In genomic region chr20:1390552-1391403, GRCh38 we compare ENCODE assay signal across 8 cellular contexts. TPM values are rescaled to one million over a fixed set of nuclear protein-coding genes. Genes with fewer than 3 reads are reported as not detected.
DNase-seq lines count a peak whose midpoint lies in the region; ATAC-seq and TF ChIP-seq lines count a peak whose summit lies in the region.

No MANE protein-coding gene starts in this region.

- intact Hi-C loops in stomach (cut with DNase I; ENCODE audit: low total_unique reads), result loop anchor here (10.0 kb wide), 1 partner anchor 74 kb away; the partner anchor contains the start of gene NSFL1C

- H3K27ac Mint-ChIP-seq in activated T-helper 17 cell treated with anti-CD3 and anti-CD28 coated beads, Interleukin-2, amount 50 U/mL, for 72 hours, result peak overlapping the region; percentile 82

- H3K9me3 Mint-ChIP-seq in activated T-helper 17 cell treated with anti-CD3 and anti-CD28 coated beads, Interleukin-2, amount 50 U/mL, for 72 hours, result no peaks in the 10 kb centered on the region

- H3K4me1 ChIP-seq in SK-N-SH (ENCODE audit: control insufficient read depth in 1 of 2, insufficient read depth in 2 of 2, low read depth in 1 of 2, low read length in 1 of 2) (peaks cover 13 to 41% of the 10 kb centered on the region in 2 experiments; a peak in 3 of 4 replicates), iPS-18a (ENCODE audit: control insufficient read depth, low read depth, low read length) (peaks cover 30% of the 10 kb centered on the region), stomach (peaks cover 55 to 72% (median 64%) of the 10 kb centered on the region in 4 donors)

- H3K27me3 ChIP-seq in SK-N-SH (ENCODE audit: insufficient read depth), result no peaks in the 10 kb centered on the region
- H3K27me3 ChIP-seq in iPS-18a (ENCODE audit: control insufficient read depth, insufficient read depth, low read length), result peaks cover 13% of the 10 kb centered on the region
- no peaks in the 10 kb centered on the region for H3K27me3 ChIP-seq in stomach

- H3K9ac ChIP-seq in SK-N-SH (peak overlapping the region; percentile 35; the same call in 1 of the 2 replicates), iPS-18a (ENCODE audit: low read length) (no peak overlapping the region)

- H3K36me3 ChIP-seq in SK-N-SH (replicated peaks in 1 of 2; ENCODE audit: control insufficient read depth in 1 of 2, insufficient read depth in 2 of 2, low read length in 1 of 2), result peaks cover 5 to 17% of the 10 kb centered on the region in 2 experiments
- no peaks in the 10 kb centered on the region for H3K36me3 ChIP-seq in iPS-18a (ENCODE audit: control insufficient read depth, low read depth, low read length)
- peaks cover 0 to 7% (median 3%) of the 10 kb centered on the region in 4 donors for H3K36me3 ChIP-seq in stomach

- no peak for TF ChIP-seq EP300 in SK-N-SH (IDR thresholded peaks at IDR 0.05; ENCODE audit: borderline replicate concordance in 1 of 2, low read depth in 1 of 2, low read length in 1 of 2)
- no peak for TF ChIP-seq EP300 in stomach (IDR thresholded peaks at IDR 0.05)

- H3K4me3 ChIP-seq in SK-N-SH (ENCODE audit: low read depth in 2 of 2, low read length in 1 of 2) (peak overlapping the region; percentile 90 to 95), iPS-18a (ENCODE audit: low read length) (peak overlapping the region; percentile 70), stomach (peak overlapping the region; percentile 89 to 99 (median 90))

- no peak for TF ChIP-seq CTCF in SK-N-SH (IDR thresholded peaks at IDR 0.05)
- no peak for TF ChIP-seq CTCF in stomach (IDR thresholded peaks at IDR 0.05)

- H3K4me1 Mint-ChIP-seq in activated T-helper 17 cell treated with anti-CD3 and anti-CD28 coated beads, Interleukin-2, amount 50 U/mL, for 72 hours, result peaks cover 55% of the 10 kb centered on the region

- H3F3A ChIP-seq in SK-N-SH (replicated peaks; ENCODE audit: insufficient read depth), result no peaks in the 10 kb centered on the region

- no peaks in the 10 kb centered on the region for H3K27me3 Mint-ChIP-seq in activated T-helper 17 cell treated with anti-CD3 and anti-CD28 coated beads, Interleukin-2, amount 50 U/mL, for 72 hours

- H3K36me3 Mint-ChIP-seq in activated T-helper 17 cell treated with anti-CD3 and anti-CD28 coated beads, Interleukin-2, amount 50 U/mL, for 72 hours (ENCODE audit: low read depth), result peaks cover 64% of the 10 kb centered on the region

- H3K27ac ChIP-seq in SK-N-SH (ENCODE audit: low read depth in 2 of 2, low read length in 1 of 2) (peak overlapping the region; percentile 3 to 75; a peak in 2 of 4 replicates), iPS-18a (ENCODE audit: low read length) (no peak overlapping the region), stomach (peak overlapping the region; percentile 16 to 94 (median 90))

- H3K9me2 ChIP-seq in SK-N-SH, result no peaks in the 10 kb centered on the region

- H4K20me1 ChIP-seq in SK-N-SH (ENCODE audit: insufficient read depth), result peaks cover 63% of the 10 kb centered on the region

- H3K4me2 ChIP-seq in SK-N-SH, result peak overlapping the region; percentile 99

- peak overlapping the region; percentile 79 for H3K4me3 Mint-ChIP-seq in activated T-helper 17 cell treated with anti-CD3 and anti-CD28 coated beads, Interleukin-2, amount 50 U/mL, for 72 hours

- no peak for ATAC-seq in SK-N-SH treated with all-trans-retinoic acid at 6 μM for 48 hours
- peak; percentile 49 for ATAC-seq in activated T-helper 17 cell treated with anti-CD3 and anti-CD28 coated beads, Interleukin-2, amount 50 U/mL, for 72 hours (replicated peaks)
- ATAC-seq in HG03025 (IDR thresholded peaks at IDR 0.05; ENCODE audit: low FRiP score, unreplicated experiment), result no peak

- CTCF ChIA-PET in SK-N-SH (lab: Yijun Ruan, JAX), result interaction anchor here (0.6 to 3.9 kb wide), 5 partner anchors 9 to 976 kb away, joined by 3 to 11 read pairs (median 4); partner anchors contain the start of gene NSFL1C

- WGBS in SK-N-SH (ENCODE audit: low lambda C conversion rate), result 40% methylated on average over 10 of the region's 16 CpGs
- WGBS in stomach, 5 donors, result 38 to 49% (median 42%) methylated on average over 14 to 16 of the region's 16 CpGs

- H3K9me3 ChIP-seq in SK-N-SH, result no peaks in the 10 kb centered on the region
- H3K9me3 ChIP-seq in iPS-18a (ENCODE audit: control insufficient read depth, low read depth, low read length), result no peaks in the 10 kb centered on the region
- no peaks in the 10 kb centered on the region for H3K9me3 ChIP-seq in stomach

- TF ChIP-seq POLR2A in stomach (IDR thresholded peaks at IDR 0.05), result no peak

- POLR2A ChIA-PET in SK-N-SH (lab: Yijun Ruan, JAX), result interaction anchor here (1.7 kb wide), 1 partner anchor 65 kb away, joined by 8 read pairs; no protein-coding TSS in a partner anchor

- peaks cover 72% of the 10 kb centered on the region for H3K79me2 ChIP-seq in SK-N-SH (ENCODE audit: insufficient read depth)

- H2AFZ ChIP-seq in SK-N-SH (ENCODE audit: low read depth), result no peak overlapping the region

- TF ChIP-seq RAD21 in SK-N-SH (IDR thresholded peaks at IDR 0.05; ENCODE audit: low read length), result no peak

- DNase-seq in SK-N-SH (no peak), stomach (no peak), NCI-H1092 (lab: John Stamatoyannopoulos, UW) (no peak)
- DNase-seq in stimulated activated CD8-positive, alpha-beta memory T cell treated with anti-CD3 and anti-CD28 coated beads, Interleukin-4, amount 100 ng/mL, for 48 hours, result no peak

TF ChIP-seq in SK-N-SH, 30 proteins besides CTCF, POLR2A, EP300 and RAD21:
- peak; percentile 25; the same call in 1 of the 2 replicates for TF ChIP-seq MXI1 (IDR thresholded peaks at IDR 0.05; ENCODE audit: low read depth, low read length)
- TF ChIP-seq, protein P1, sequence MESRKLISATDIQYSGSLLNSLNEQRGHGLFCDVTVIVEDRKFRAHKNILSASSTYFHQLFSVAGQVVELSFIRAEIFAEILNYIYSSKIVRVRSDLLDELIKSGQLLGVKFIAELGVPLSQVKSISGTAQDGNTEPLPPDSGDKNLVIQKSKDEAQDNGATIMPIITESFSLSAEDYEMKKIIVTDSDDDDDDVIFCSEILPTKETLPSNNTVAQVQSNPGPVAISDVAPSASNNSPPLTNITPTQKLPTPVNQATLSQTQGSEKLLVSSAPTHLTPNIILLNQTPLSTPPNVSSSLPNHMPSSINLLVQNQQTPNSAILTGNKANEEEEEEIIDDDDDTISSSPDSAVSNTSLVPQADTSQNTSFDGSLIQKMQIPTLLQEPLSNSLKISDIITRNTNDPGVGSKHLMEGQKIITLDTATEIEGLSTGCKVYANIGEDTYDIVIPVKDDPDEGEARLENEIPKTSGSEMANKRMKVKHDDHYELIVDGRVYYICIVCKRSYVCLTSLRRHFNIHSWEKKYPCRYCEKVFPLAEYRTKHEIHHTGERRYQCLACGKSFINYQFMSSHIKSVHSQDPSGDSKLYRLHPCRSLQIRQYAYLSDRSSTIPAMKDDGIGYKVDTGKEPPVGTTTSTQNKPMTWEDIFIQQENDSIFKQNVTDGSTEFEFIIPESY (IDR thresholded peaks at IDR 0.05; ENCODE audit: borderline replicate concordance, low read depth), result no peak

TF ChIP-seq in SK-N-SH treated with all-trans-retinoic acid at 6 μM for 48 hours, 23 proteins besides CTCF, POLR2A, EP300 and RAD21 (continues in another document):
- TF ChIP-seq TOX (CRISPR knock-in tag; IDR thresholded peaks at IDR 0.05; ENCODE audit: borderline replicate concordance) (no peak), ZNF565 (CRISPR knock-in tag; conservative IDR thresholded peaks at IDR 0.05; ENCODE audit: low read depth) (no peak), CSDC2 (CRISPR knock-in tag; IDR thresholded peaks at IDR 0.05) (no peak), OSR1 (CRISPR knock-in tag; IDR thresholded peaks at IDR 0.05) (no peak), ZC3H10 (CRISPR knock-in tag; IDR thresholded peaks at IDR 0.05) (no peak), ZNF70 (CRISPR knock-in tag; IDR thresholded peaks at IDR 0.05) (no peak), RARB (CRISPR knock-in tag; IDR thresholded peaks at IDR 0.05) (no peak), ZFP3 (CRISPR knock-in tag; IDR thresholded peaks at IDR 0.05) (no peak), ARNTL (CRISPR knock-in tag; IDR thresholded peaks at IDR 0.05; ENCODE audit: borderline replicate concordance, low read depth) (no peak)
- TF ChIP-seq, protein P2, sequence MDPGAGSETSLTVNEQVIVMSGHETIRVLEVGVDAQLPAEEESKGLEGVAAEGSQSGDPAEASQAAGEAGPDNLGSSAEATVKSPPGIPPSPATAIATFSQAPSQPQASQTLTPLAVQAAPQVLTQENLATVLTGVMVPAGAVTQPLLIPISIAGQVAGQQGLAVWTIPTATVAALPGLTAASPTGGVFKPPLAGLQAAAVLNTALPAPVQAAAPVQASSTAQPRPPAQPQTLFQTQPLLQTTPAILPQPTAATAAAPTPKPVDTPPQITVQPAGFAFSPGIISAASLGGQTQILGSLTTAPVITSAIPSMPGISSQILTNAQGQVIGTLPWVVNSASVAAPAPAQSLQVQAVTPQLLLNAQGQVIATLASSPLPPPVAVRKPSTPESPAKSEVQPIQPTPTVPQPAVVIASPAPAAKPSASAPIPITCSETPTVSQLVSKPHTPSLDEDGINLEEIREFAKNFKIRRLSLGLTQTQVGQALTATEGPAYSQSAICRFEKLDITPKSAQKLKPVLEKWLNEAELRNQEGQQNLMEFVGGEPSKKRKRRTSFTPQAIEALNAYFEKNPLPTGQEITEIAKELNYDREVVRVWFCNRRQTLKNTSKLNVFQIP (CRISPR knock-in tag; IDR thresholded peaks at IDR 0.05; ENCODE audit: borderline replicate concordance, low read depth), result no peak

RNA-seq across cellular contexts. Expression of gene FKBP1A, which starts 2.1 kb away (rescaled TPM):
- polyA plus RNA-seq in SK-N-SH (2012; rRNA removed) (362 and 453 TPM in 2 replicates), stomach (100 to 1,000 TPM; 135 to 283 (median 195) TPM)
- polyA plus RNA-seq in SK-N-SH (2012; cell fraction: cytosol; rRNA removed), result 418 and 470 TPM in 2 replicates
- 119 and 151 TPM in 2 replicates for polyA plus RNA-seq in SK-N-SH (2012; cell fraction: nucleus; rRNA removed)
- total RNA-seq in activated T-helper 17 cell treated with anti-CD3 and anti-CD28 coated beads, Interleukin-2, amount 50 U/mL, for 72 hours, result 100 to 1,000 TPM; 178 to 294 TPM
- total RNA-seq in stomach, result 100 to 1,000 TPM in 2 of 5 donors, 10 to 100 TPM in 3; 33.0 to 280 (median 68.3) TPM
